Comparison of ENCODE assay signal across 8 cellular contexts in the genomic region with DNA sequence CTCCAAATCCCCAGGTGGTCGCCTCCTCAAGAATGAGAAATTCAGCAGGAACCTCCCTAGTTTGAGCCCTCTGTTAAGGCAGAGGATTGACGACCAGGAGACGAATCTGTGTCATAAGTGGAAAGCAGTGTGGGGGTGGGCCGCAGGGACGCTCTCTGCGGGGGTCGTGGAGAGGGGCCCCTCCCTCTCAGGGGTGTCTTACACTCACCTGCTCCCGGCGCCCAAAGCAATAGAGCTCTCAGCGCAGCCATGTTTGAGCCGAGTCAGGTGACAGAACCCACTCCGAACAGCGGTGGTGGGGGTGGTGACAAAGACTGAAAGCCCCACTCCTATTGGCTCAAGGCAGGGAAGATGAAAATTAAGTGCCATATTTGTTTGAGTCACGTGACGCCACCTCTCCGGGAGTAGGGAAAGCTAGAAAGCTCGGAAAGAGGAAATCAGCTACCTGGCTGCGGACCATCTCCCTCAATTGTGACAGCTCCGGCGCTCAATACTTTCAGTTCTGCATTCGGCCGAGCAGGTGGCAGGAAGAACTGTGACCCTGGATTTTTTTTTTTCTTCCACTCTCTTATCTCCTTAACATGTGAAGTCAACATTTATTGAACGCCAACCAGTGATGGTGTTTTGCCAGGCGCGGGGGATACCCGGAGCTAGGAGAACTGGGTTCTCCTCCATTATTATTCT. TPM values are rescaled to one million over a fixed set of nuclear protein-coding genes. Genes with fewer than 3 reads are reported as not detected.
DNase-seq lines count a peak whose midpoint lies in the region; ATAC-seq, FAIRE-seq and TF ChIP-seq lines count a peak whose summit lies in the region.

A gene (minus strand): TSS at position 265 of the 684 bp plus-strand sequence. CDS start 627 bp downstream, outside the sequence.

- peak within 1 kb of the TSS; percentile 91 for H3K4me3 ChIP-seq in ACC112 (ENCODE audit: low read depth, low read length)
- H3K4me3 ChIP-seq in mammary epithelial cell (replicated peaks in 1 of 3; ENCODE audit: insufficient read depth in 1 of 3, low read depth in 2 of 3, low read length in 3 of 3): peak within 1 kb of the TSS; percentile 58 to 89 (median 82)
- peak within 1 kb of the TSS; percentile 48 to 56 for H3K4me3 ChIP-seq in small intestine (ENCODE audit: low read depth in 1 of 2, low read length in 2 of 2)

- peaks cover 20% of the 10 kb centered on the region for H3K4me1 ChIP-seq in ACC112 (ENCODE audit: control insufficient read depth, insufficient read depth, low read length, unreplicated experiment)
- H3K4me1 ChIP-seq in mammary epithelial cell (ENCODE audit: insufficient read depth, low read length): peaks cover 22% of the 10 kb centered on the region
- peaks cover 0 to 4% of the 10 kb centered on the region in 2 donors for H3K4me1 ChIP-seq in small intestine (ENCODE audit: control insufficient read depth in 2 of 2, insufficient read depth in 1 of 2, low read depth in 1 of 2, low read length in 1 of 2)

- H2AFZ ChIP-seq in ACC112 (ENCODE audit: low read length, unreplicated experiment) (peak within 1 kb of the TSS; percentile 58), mammary epithelial cell (ENCODE audit: low read depth, low read length) (peak within 1 kb of the TSS; percentile 97)

- in situ Hi-C loops in mammary epithelial cell (cut with MboI; ENCODE audit: low sequenced_read_pairs in 2 of 2): no loop called here

- DNase-seq in NCI-H2196 treated with DMSO at 0.1 percent for 48 hours (lab: John Stamatoyannopoulos, UW; ENCODE audit: unreplicated experiment) (peak; percentile 96), mammary epithelial cell (peak; percentile 96), iPS-NIHi11 (ENCODE audit: low spot score) (peak; percentile 95), small intestine (peak; percentile 99)

- H3K36me3 ChIP-seq in ACC112 (ENCODE audit: insufficient read depth, low read length): peaks cover 20% of the 10 kb centered on the region
- H3K36me3 ChIP-seq in mammary epithelial cell (ENCODE audit: insufficient read depth, low read length): peaks cover 8% of the 10 kb centered on the region
- no peaks in the 10 kb centered on the region for H3K36me3 ChIP-seq in small intestine (ENCODE audit: control insufficient read depth in 2 of 2, insufficient read depth in 2 of 2, low read length in 2 of 2)

- TF ChIP-seq CTCF in VCaP (conservative IDR thresholded peaks at IDR 0.05) (no peak), mammary epithelial cell (conservative IDR thresholded peaks at IDR 0.05 in 1 of 2, IDR thresholded peaks at IDR 0.05 in 1 of 2; ENCODE audit: extremely low read depth in 1 of 2, insufficient read depth in 1 of 2, low read depth in 1 of 2, low read length in 2 of 2) (no peak)

- intact Hi-C loops in mammary epithelial cell (cut with micrococcal nuclease): no loop called here

- no peak for FAIRE-seq in small intestine (lab: Jason Lieb, UNC)

- no TSS peak for BruUV-seq in mammary epithelial cell (replicated peaks; lab: Mats Ljungman, UMichigan)

- H3K4me2 ChIP-seq in mammary epithelial cell (ENCODE audit: insufficient read depth, low read depth, low read length): peak within 1 kb of the TSS; percentile 90

- H3K9me3 ChIP-seq in mammary epithelial cell (replicated peaks; ENCODE audit: insufficient read depth, low read length): no peaks in the 10 kb centered on the region
- H3K9me3 ChIP-seq in small intestine (ENCODE audit: control insufficient read depth, low read depth): no peaks in the 10 kb centered on the region

- H3K79me2 ChIP-seq in ACC112 (ENCODE audit: control insufficient read depth, insufficient read depth, low read length, unreplicated experiment) (peaks cover 16% of the 10 kb centered on the region), mammary epithelial cell (ENCODE audit: insufficient read depth, low read length) (peaks cover 18% of the 10 kb centered on the region)

- H3K27me3 ChIP-seq in ACC112 (ENCODE audit: insufficient read depth, low read length) (no peaks in the 10 kb centered on the region), mammary epithelial cell (ENCODE audit: insufficient read depth, low read length) (no peaks in the 10 kb centered on the region), small intestine (ENCODE audit: control insufficient read depth in 2 of 2, insufficient read depth in 2 of 2, low read length in 2 of 2) (no peaks in the 10 kb centered on the region)

- H3K27ac ChIP-seq in ACC112 (ENCODE audit: low read depth, low read length) (peak within 1 kb of the TSS; percentile 67), VCaP (peak within 1 kb of the TSS; percentile 81), mammary epithelial cell (ENCODE audit: insufficient read depth, low read depth, low read length) (peak within 1 kb of the TSS; percentile 77), small intestine (ENCODE audit: low read depth in 1 of 2, low read length in 1 of 2) (peak within 1 kb of the TSS; percentile 83 to 90)

- 1% methylated on average over 21 of the region's 26 CpGs for WGBS in mammary epithelial cell (ENCODE audit: low coverage, missing lambda C conversion rate)
- WGBS in small intestine, 3 donors: 0 to 1% (median 0%) methylated on average over 25 to 26 of the region's 26 CpGs

- ATAC-seq in GM18870 (IDR thresholded peaks at IDR 0.05; ENCODE audit: unreplicated experiment) (peak; percentile 67), HG03135 (IDR thresholded peaks at IDR 0.05; ENCODE audit: unreplicated experiment) (peak; percentile 84)

- CTCF ChIA-PET in mammary epithelial cell (lab: Charles Lee; ENCODE audit: low non-redundant PET): no interaction called here

- H3K9ac ChIP-seq in mammary epithelial cell (ENCODE audit: insufficient read depth, low read length): peak within 1 kb of the TSS; percentile 91

- no peaks in the 10 kb centered on the region for H4K20me1 ChIP-seq in mammary epithelial cell (ENCODE audit: insufficient read depth, low read length)

- dilution Hi-C loops in mammary epithelial cell (cut with HindIII; ENCODE audit: low sequenced_read_pairs): no loop called here

RNA-seq across cellular contexts. Expression of the gene that starts here (rescaled TPM):
- 10 to 100 TPM; 15.0 to 25.8 TPM for total RNA-seq in mammary epithelial cell
- 6.3 TPM for polyA plus RNA-seq in mammary epithelial cell
- 19.1 TPM for polyA minus RNA-seq in mammary epithelial cell
- 1 to 10 TPM; 3.2 to 5.1 (median 4.2) TPM for polyA plus RNA-seq in small intestine

Comparison
In these comparisons a context has a peak if more than half of its experiments do, and no peak if none do; other contexts are left out.
1. Peak in every context shown above with its lines: DNase-seq, ATAC-seq, H3K4me3 ChIP-seq and H3K27ac ChIP-seq.